ENCODE assay signal across 8 cellular contexts in the genomic region with DNA sequence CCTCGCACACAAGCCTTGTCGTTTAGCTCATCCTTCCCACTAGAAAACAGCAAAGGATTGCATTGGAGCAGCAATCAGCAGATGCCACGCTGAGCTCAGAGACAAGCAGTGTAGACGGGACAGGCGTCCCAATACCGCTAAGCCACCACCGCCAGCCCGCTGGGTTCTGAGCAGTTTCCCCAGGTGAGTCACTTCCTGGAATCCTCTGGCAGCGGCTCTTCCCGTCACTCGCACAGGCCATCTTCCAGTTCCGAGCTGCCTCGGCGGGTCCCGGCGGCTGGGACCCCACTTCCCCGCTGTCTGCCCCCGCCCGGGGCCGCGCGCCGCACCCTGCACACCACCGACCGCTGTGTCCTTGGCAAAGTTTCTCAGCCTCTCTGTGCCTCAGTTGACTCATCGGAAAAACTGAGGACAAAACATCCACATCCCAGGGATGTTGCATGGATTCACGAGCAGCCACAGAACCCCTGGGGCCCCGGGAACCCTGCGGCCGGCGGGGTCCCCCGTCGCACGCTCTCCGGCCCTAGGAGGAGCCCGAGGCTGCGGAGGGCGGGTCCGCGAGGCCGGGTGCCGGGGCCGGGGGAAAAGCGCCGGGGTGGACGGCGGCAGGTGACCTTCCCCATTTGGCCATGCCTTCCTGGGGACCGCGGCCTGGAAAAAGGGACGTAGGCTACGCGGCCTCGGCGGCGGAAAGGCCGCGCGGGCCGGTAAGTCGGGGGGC. TPM values are rescaled to one million over a fixed set of nuclear protein-coding genes. Genes with fewer than 3 reads are reported as not detected.
A peak's percentile ranks its signal among the peaks of the same experiment; 100 is the strongest.
DNase-seq lines count a peak whose midpoint lies in the region; ATAC-seq lines count a peak whose summit lies in the region.

No MANE protein-coding gene starts in this region.

- H3K4me3 ChIP-seq in endocrine pancreas (ENCODE audit: control insufficient read depth, insufficient read depth, low read length) (peak overlapping the region; percentile 71), mononuclear cell (ENCODE audit: low read length) (peak overlapping the region; percentile 72)

- ATAC-seq in HG02852 (IDR thresholded peaks at IDR 0.05; ENCODE audit: unreplicated experiment): peak; percentile 31

- DNase-seq in NCI-H2196 (lab: John Stamatoyannopoulos, UW; ENCODE audit: unreplicated experiment) (peak; percentile 40), NCI-H2196 treated with DMSO at 0.1 percent for 48 hours (lab: John Stamatoyannopoulos, UW; ENCODE audit: unreplicated experiment) (no peak), NCI-H226 (peak; percentile 31)
- DNase-seq in activated CD8-positive, alpha-beta memory T cell treated with anti-CD3 and anti-CD28 coated beads for 4 hours (ENCODE audit: low read depth in 2 of 2): peak; percentile 41 to 56
- DNase-seq in stimulated activated CD8-positive, alpha-beta memory T cell treated with anti-CD3 and anti-CD28 coated beads, Interleukin-2, amount 100 ng/mL, for 1 hour (ENCODE audit: low read depth in 2 of 2): peak; percentile 29 to 38

- peak overlapping the region; percentile 97 for H3K9ac ChIP-seq in endocrine pancreas (ENCODE audit: control insufficient read depth, insufficient read depth, low read length)

- H3K9me3 ChIP-seq in endocrine pancreas (ENCODE audit: control insufficient read depth, low read length): no peaks in the 10 kb centered on the region
- H3K9me3 ChIP-seq in mononuclear cell (ENCODE audit: low read depth, low read length): no peaks in the 10 kb centered on the region

- H3K4me1 ChIP-seq in endocrine pancreas (ENCODE audit: control insufficient read depth, insufficient read depth, low read length) (no peaks in the 10 kb centered on the region), mononuclear cell (ENCODE audit: insufficient read depth, low read length) (peaks cover 28% of the 10 kb centered on the region)

- H3K27me3 ChIP-seq in endocrine pancreas (ENCODE audit: control insufficient read depth, insufficient read depth, low read length): no peaks in the 10 kb centered on the region
- no peaks in the 10 kb centered on the region for H3K27me3 ChIP-seq in mononuclear cell (ENCODE audit: insufficient read depth, low read length)

- no peaks in the 10 kb centered on the region for H3K36me3 ChIP-seq in endocrine pancreas (ENCODE audit: control insufficient read depth, insufficient read depth, low read length)

RNA-seq across cellular contexts. Expression of a gene that starts 0.6 kb away (rescaled TPM):
- 16.9 TPM for total RNA-seq in mononuclear cell

RNA-seq across cellular contexts. Expression of a gene that starts 46.9 kb away (rescaled TPM):
- 78.2 TPM for total RNA-seq in mononuclear cell

RNA-seq across cellular contexts. Expression of a gene that starts 55.8 kb away (rescaled TPM):
- 40.8 TPM for total RNA-seq in mononuclear cell
